Comparison of ENCODE assay signal across 25 cellular contexts in the genomic region with DNA sequence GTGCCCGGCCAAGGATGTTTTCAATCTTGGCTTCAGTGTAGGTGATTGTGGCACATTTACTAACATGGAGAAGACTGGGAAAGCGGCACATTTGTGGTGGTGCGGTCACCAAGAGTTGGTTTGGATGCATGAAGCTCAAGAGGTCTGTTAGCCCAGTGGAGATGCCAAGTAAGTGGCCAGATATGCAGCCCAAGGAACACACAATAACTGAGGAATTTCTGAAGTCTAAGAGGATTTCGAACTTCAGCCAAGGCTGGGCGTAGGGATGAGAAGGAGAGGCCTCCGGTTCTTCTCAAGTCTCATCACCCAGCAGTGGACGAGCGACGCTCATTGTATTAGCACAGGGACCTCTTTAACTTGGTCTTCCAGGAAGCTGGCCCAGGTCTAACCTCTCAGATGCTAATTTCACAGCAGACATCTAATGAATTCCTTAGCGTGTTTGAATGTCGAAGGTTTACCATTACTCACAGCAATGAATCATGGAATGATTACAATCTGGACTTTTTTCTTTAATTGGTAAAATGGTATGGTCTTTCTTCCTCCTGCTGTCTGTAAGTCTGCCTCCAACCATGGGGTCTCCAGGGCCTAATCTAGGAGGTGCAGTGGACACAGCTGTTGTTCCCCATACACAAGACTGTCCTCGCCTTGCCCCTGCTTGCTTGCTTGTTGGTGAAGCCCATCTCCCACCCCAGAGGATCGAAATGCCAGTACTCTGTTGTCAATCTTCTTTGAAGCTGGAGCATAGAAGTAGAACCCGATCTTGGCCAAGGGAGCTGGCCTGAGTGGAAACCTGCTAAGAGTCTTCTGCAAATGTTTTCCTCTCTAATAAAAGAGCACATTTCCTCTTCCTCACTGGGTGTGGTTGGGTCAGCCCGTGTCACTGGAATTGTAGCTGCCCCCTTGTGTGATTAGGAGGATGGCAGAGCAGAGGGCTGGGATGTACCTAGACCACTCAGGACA.
A peak's percentile ranks its signal among the peaks of the same experiment; 100 is the strongest.
DNase-seq lines count a peak whose midpoint lies in the region; ATAC-seq and TF ChIP-seq lines count a peak whose summit lies in the region.
"Had no signal": no experiment of that assay in that cellular context is flagged by ENCODE, and none has a peak within 500 bp of the region (broad histone marks: within the 10 kb centered on the region; RNA-seq: fewer than 3 reads in every experiment).

No MANE protein-coding gene starts in this region.

- peaks cover 6% of the 10 kb centered on the region for H3K9me3 Mint-ChIP-seq in type B pancreatic cell
- H3K9me3 Mint-ChIP-seq: activated T-cell treated with anti-CD3 and anti-CD28 coated beads, Interleukin-2, amount 50 U/mL, for 24 hours; CD8-positive, alpha-beta memory T cell; stimulated activated naive CD8-positive, alpha-beta T cell treated with anti-CD3 and anti-CD28 coated beads, Interleukin-15, Interleukin-2, amounts not matched to agents 100 ng/mL and 50 ng/mL, for 24 hours; T-helper 2 cell treated with Interferon-gamma antibody and Interleukin-4, amounts not matched to agents 5 μg/mL and 100 μg/mL, for 36 hours had no signal

- H3K27ac Mint-ChIP-seq in type B pancreatic cell, result no peak overlapping the region
- H3K27ac Mint-ChIP-seq: activated T-cell treated with anti-CD3 and anti-CD28 coated beads, Interleukin-2, amount 50 U/mL, for 24 hours; brain; neural progenitor cell; stimulated activated naive CD8-positive, alpha-beta T cell treated with anti-CD3 and anti-CD28 coated beads, Interleukin-15, Interleukin-2, amounts not matched to agents 100 ng/mL and 50 ng/mL, for 24 hours; T-helper 2 cell treated with Interferon-gamma antibody and Interleukin-4, amounts not matched to agents 5 μg/mL and 100 μg/mL, for 36 hours had no signal

- CTCF ChIA-PET in mammary epithelial cell (lab: Charles Lee; ENCODE audit: low non-redundant PET), result no interaction called here

- dilution Hi-C loops in mammary epithelial cell (cut with HindIII; ENCODE audit: low sequenced_read_pairs), result no loop called here

- intact Hi-C loops in mammary epithelial cell (cut with micrococcal nuclease) (no loop called here), breast epithelium (cut with DNase I; ENCODE audit: low total_unique reads) (no loop called here), adrenal gland (cut with DNase I) (no loop called here)

- ATAC-seq in RWPE2 (ENCODE audit: low read depth) (peak; percentile 66), esophagus mucosa (peak; percentile 27)

- H3K9ac ChIP-seq in mammary epithelial cell (ENCODE audit: insufficient read depth, low read length), result no peak overlapping the region
- H3K9ac ChIP-seq: neural progenitor cell had no signal

- H3K4me1 Mint-ChIP-seq in type B pancreatic cell (ENCODE audit: unreplicated experiment), result peaks cover 59% of the 10 kb centered on the region

- H4K20me1 ChIP-seq in mammary epithelial cell (ENCODE audit: insufficient read depth, low read length), result no peaks in the 10 kb centered on the region

- TF ChIP-seq CTCF in mammary epithelial cell (conservative IDR thresholded peaks at IDR 0.05 in 1 of 2, IDR thresholded peaks at IDR 0.05 in 1 of 2; ENCODE audit: extremely low read depth in 1 of 2, insufficient read depth in 1 of 2, low read depth in 1 of 2, low read length in 2 of 2) (no peak), breast epithelium (IDR thresholded peaks at IDR 0.05) (no peak), RWPE2 (IDR thresholded peaks at IDR 0.05; ENCODE audit: poor library complexity, severe bottlenecking) (no peak), type B pancreatic cell (conservative IDR thresholded peaks at IDR 0.05) (no peak), adrenal gland (IDR thresholded peaks at IDR 0.05) (no peak)

- no peak for TF ChIP-seq POLR2A in breast epithelium (IDR thresholded peaks at IDR 0.05)
- TF ChIP-seq POLR2A in adrenal gland (IDR thresholded peaks at IDR 0.05), result no peak

- no peaks in the 10 kb centered on the region for H3K79me2 ChIP-seq in mammary epithelial cell (ENCODE audit: insufficient read depth, low read length)

- DNase-seq in mammary epithelial cell (peak; percentile 39), breast epithelium (ENCODE audit: low spot score in 2 of 2) (no peak), RWPE2 (ENCODE audit: low spot score) (no peak), type B pancreatic cell (ENCODE audit: extremely low spot score, unreplicated experiment) (no peak), adrenal gland (no peak), ACHN (no peak), GF-D8 (lab: John Stamatoyannopoulos, UW) (no peak)
- DNase-seq: 8988T; activated CD4-positive, alpha-beta T cell treated with anti-CD3 and anti-CD28 coated beads for 4 hours; activated T-cell treated with anti-CD3 and anti-CD28 coated beads, Interleukin-2, amount 50 U/mL, for 24 hours; AML-193; CD8-positive, alpha-beta memory T cell; DMS153; head of caudate nucleus; kidney glomerular epithelial cell; MV-4-11; NCI-H146; posterior cingulate gyrus; Right ventricle myocardium superior had no signal

- no peak overlapping the region for H3K4me2 ChIP-seq in mammary epithelial cell (ENCODE audit: insufficient read depth, low read depth, low read length)
- H3K4me2 ChIP-seq: neural progenitor cell had no signal

- H3K27me3 ChIP-seq in mammary epithelial cell (ENCODE audit: insufficient read depth, low read length) (no peaks in the 10 kb centered on the region), breast epithelium (no peaks in the 10 kb centered on the region), RWPE2 (ENCODE audit: insufficient read depth, poor library complexity, severe bottlenecking) (no peaks in the 10 kb centered on the region), adrenal gland (no peaks in the 10 kb centered on the region)

- H3K9me3 ChIP-seq in mammary epithelial cell (replicated peaks; ENCODE audit: insufficient read depth, low read length) (no peaks in the 10 kb centered on the region), breast epithelium (no peaks in the 10 kb centered on the region), RWPE2 (ENCODE audit: severe bottlenecking) (no peaks in the 10 kb centered on the region), adrenal gland (replicated peaks in 1 of 3) (no peaks in the 10 kb centered on the region)
- H3K9me3 ChIP-seq: thoracic aorta had no signal

- in situ Hi-C loops in mammary epithelial cell (cut with MboI; ENCODE audit: low sequenced_read_pairs in 2 of 2), result no loop called here
- in situ Hi-C loops in ACHN (cut with HindIII; ENCODE audit: low pct_ligation_motif_present, low pct_unique_long_range_greater_than_20kb, low sequenced_read_pairs), result no loop called here

- H3K4me3 ChIP-seq in mammary epithelial cell (replicated peaks in 1 of 3; ENCODE audit: insufficient read depth in 1 of 3, low read depth in 2 of 3, low read length in 3 of 3), result no peak overlapping the region
- no peak overlapping the region for H3K4me3 ChIP-seq in breast epithelium
- H3K4me3 ChIP-seq in RWPE2 (ENCODE audit: severe bottlenecking), result no peak overlapping the region
- H3K4me3 ChIP-seq in adrenal gland, result no peak overlapping the region
- H3K4me3 ChIP-seq: neural progenitor cell, thoracic aorta had no signal

- H3K27ac ChIP-seq in mammary epithelial cell (ENCODE audit: insufficient read depth, low read depth, low read length), result no peak overlapping the region
- no peak overlapping the region for H3K27ac ChIP-seq in breast epithelium
- no peak overlapping the region for H3K27ac ChIP-seq in RWPE2 (ENCODE audit: poor library complexity, severe bottlenecking)
- H3K27ac ChIP-seq in adrenal gland, result no peak overlapping the region
- H3K27ac ChIP-seq: neural progenitor cell, thoracic aorta had no signal

- peaks cover 6% of the 10 kb centered on the region for H3K27me3 Mint-ChIP-seq in type B pancreatic cell

- H2AFZ ChIP-seq in mammary epithelial cell (ENCODE audit: low read depth, low read length), result no peak overlapping the region
- H2AFZ ChIP-seq: neural progenitor cell had no signal

- WGBS in mammary epithelial cell (ENCODE audit: low coverage, missing lambda C conversion rate), result 95% methylated on average over 15 of the region's 15 CpGs
- WGBS in adrenal gland, 4 donors, result 87 to 92% (median 88%) methylated on average over 13 to 15 of the region's 15 CpGs

- no peaks in the 10 kb centered on the region for H3K36me3 Mint-ChIP-seq in type B pancreatic cell
- H3K36me3 Mint-ChIP-seq: brain; CD8-positive, alpha-beta memory T cell had no signal

- peak overlapping the region; percentile 13 for H3K4me3 Mint-ChIP-seq in type B pancreatic cell
- H3K4me3 Mint-ChIP-seq: activated T-cell treated with anti-CD3 and anti-CD28 coated beads, Interleukin-2, amount 50 U/mL, for 24 hours; brain; CD8-positive, alpha-beta memory T cell; stimulated activated naive CD8-positive, alpha-beta T cell treated with anti-CD3 and anti-CD28 coated beads, Interleukin-15, Interleukin-2, amounts not matched to agents 100 ng/mL and 50 ng/mL, for 24 hours; T-helper 2 cell treated with Interferon-gamma antibody and Interleukin-4, amounts not matched to agents 5 μg/mL and 100 μg/mL, for 36 hours had no signal

- H3K36me3 ChIP-seq in mammary epithelial cell (ENCODE audit: insufficient read depth, low read length), result no peaks in the 10 kb centered on the region
- H3K36me3 ChIP-seq in breast epithelium, result no peaks in the 10 kb centered on the region
- H3K36me3 ChIP-seq in RWPE2 (ENCODE audit: low read depth), result no peaks in the 10 kb centered on the region
- H3K36me3 ChIP-seq in adrenal gland (replicated peaks in 1 of 2), result no peaks in the 10 kb centered on the region
- H3K36me3 ChIP-seq: neural progenitor cell, thoracic aorta had no signal

- BruUV-seq in mammary epithelial cell (replicated peaks; lab: Mats Ljungman, UMichigan), result no TSS peak

- H3K4me1 ChIP-seq in mammary epithelial cell (ENCODE audit: insufficient read depth, low read length) (no peaks in the 10 kb centered on the region), breast epithelium (peaks cover 3 to 8% of the 10 kb centered on the region in 2 donors), RWPE2 (ENCODE audit: insufficient read depth, poor library complexity, severe bottlenecking) (no peaks in the 10 kb centered on the region), adrenal gland (replicated peaks in 1 of 2) (peaks cover 3 to 9% of the 10 kb centered on the region in 2 donors)
